ENCODE assay signal across 15 cellular contexts in the genomic region with DNA sequence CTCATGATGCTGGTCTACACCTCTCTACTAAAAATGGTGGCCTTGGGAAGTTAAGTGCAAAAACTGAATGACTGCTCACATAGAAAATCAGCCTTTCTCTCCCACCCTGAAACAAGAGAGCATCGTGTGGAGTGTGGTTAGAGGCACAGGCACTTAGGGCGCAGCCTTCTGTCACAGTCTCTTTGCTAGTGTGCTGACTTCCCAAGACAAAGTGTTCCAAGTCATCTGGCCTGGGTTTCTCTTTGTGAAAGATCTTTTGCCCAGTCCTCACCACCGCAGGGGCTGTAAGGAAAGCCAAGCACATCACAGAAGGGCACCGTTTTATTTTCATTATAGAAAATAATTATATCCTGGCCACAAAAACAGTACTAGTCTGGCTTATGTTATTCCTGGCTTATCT. TPM values are rescaled to one million over a fixed set of nuclear protein-coding genes. Genes with fewer than 3 reads are reported as not detected.
DNase-seq lines count a peak whose midpoint lies in the region; ATAC-seq and TF ChIP-seq lines count a peak whose summit lies in the region.
"Had no signal": no experiment of that assay in that cellular context is flagged by ENCODE, and none has a peak within 500 bp of the region (broad histone marks: within the 10 kb centered on the region; RNA-seq: fewer than 3 reads in every experiment).

No MANE protein-coding gene starts in this region.

- H3K27me3 Mint-ChIP-seq in activated CD8-positive, alpha-beta memory T cell treated with anti-CD3 and anti-CD28 coated beads, Interleukin-2, amount 10 ng/mL, durations not matched to agents 7 days and 5 days = no peaks in the 10 kb centered on the region
- no peaks in the 10 kb centered on the region for H3K27me3 Mint-ChIP-seq in activated naive CD8-positive, alpha-beta T cell
- H3K27me3 Mint-ChIP-seq in glutamatergic neuron (ENCODE audit: unreplicated experiment) = peaks cover 5% of the 10 kb centered on the region
- H3K27me3 Mint-ChIP-seq: naive B cell had no signal

- H3K36me3 ChIP-seq in stomach = peaks cover 0 to 33% (median 28%) of the 10 kb centered on the region in 4 donors

- TF ChIP-seq POLR2A in stomach (IDR thresholded peaks at IDR 0.05) = no peak

- no peaks in the 10 kb centered on the region for H3K27me3 ChIP-seq in stomach
- H3K27me3 ChIP-seq: hepatocyte had no signal

- no peak overlapping the region for H3K4me3 Mint-ChIP-seq in activated CD8-positive, alpha-beta memory T cell treated with anti-CD3 and anti-CD28 coated beads, Interleukin-2, amount 10 ng/mL, durations not matched to agents 7 days and 5 days
- H3K4me3 Mint-ChIP-seq in activated naive CD8-positive, alpha-beta T cell = peak overlapping the region; percentile 48
- no peak overlapping the region for H3K4me3 Mint-ChIP-seq in glutamatergic neuron (ENCODE audit: unreplicated experiment)
- H3K4me3 Mint-ChIP-seq: naive B cell had no signal

- H3K4me1 Mint-ChIP-seq in activated CD8-positive, alpha-beta memory T cell treated with anti-CD3 and anti-CD28 coated beads, Interleukin-2, amount 10 ng/mL, durations not matched to agents 7 days and 5 days = peaks cover 67% of the 10 kb centered on the region
- peaks cover 79% of the 10 kb centered on the region for H3K4me1 Mint-ChIP-seq in activated naive CD8-positive, alpha-beta T cell (ENCODE audit: low read depth)
- peaks cover 34% of the 10 kb centered on the region for H3K4me1 Mint-ChIP-seq in glutamatergic neuron (ENCODE audit: low read depth, unreplicated experiment)

- 53 to 74% (median 71%) methylated on average over 4 of the region's 4 CpGs for WGBS in stomach, 5 donors

- H3K4me3 ChIP-seq in stomach = no peak overlapping the region
- H3K4me3 ChIP-seq: hepatocyte had no signal

- intact Hi-C loops in stomach (cut with DNase I; ENCODE audit: low total_unique reads) = no loop called here

- no peak for ATAC-seq in activated CD8-positive, alpha-beta memory T cell treated with anti-CD3 and anti-CD28 coated beads, Interleukin-2, amount 10 ng/mL, durations not matched to agents 7 days and 5 days
- ATAC-seq: esophagus mucosa had no signal

- peak overlapping the region in 4 of 5 donors; percentile 8 to 94 (median 20) for H3K27ac ChIP-seq in stomach
- H3K27ac ChIP-seq: hepatocyte had no signal

- DNase-seq in activated CD8-positive, alpha-beta memory T cell treated with anti-CD3 and anti-CD28 coated beads, Interleukin-2, amount 10 ng/mL, durations not matched to agents 7 days and 5 days = no peak
- no peak for DNase-seq in activated CD8-positive, alpha-beta memory T cell treated with anti-CD3 and anti-CD28 coated beads, Interleukin-2, amount 50 U/mL, for 48 hours
- DNase-seq in glutamatergic neuron = no peak
- DNase-seq in stomach = no peak
- no peak for DNase-seq in 8988T
- no peak for DNase-seq in kidney tubule cell (ENCODE audit: low spot score)
- DNase-seq in GF-D8 (lab: John Stamatoyannopoulos, UW) = no peak
- DNase-seq: COR-L47, cortex of kidney, naive B cell, NCI-H146, NCI-H524 treated with DMSO at 0.1 percent for 48 hours had no signal

- no peaks in the 10 kb centered on the region for H3K9me3 ChIP-seq in stomach

- no peaks in the 10 kb centered on the region for H3K9me3 Mint-ChIP-seq in activated CD8-positive, alpha-beta memory T cell treated with anti-CD3 and anti-CD28 coated beads, Interleukin-2, amount 10 ng/mL, durations not matched to agents 7 days and 5 days (ENCODE audit: low read depth)
- no peaks in the 10 kb centered on the region for H3K9me3 Mint-ChIP-seq in activated naive CD8-positive, alpha-beta T cell (ENCODE audit: low read depth)
- peaks cover 8% of the 10 kb centered on the region for H3K9me3 Mint-ChIP-seq in glutamatergic neuron (ENCODE audit: unreplicated experiment)
- H3K9me3 Mint-ChIP-seq: naive B cell had no signal

- CTCF ChIA-PET in activated CD8-positive, alpha-beta memory T cell treated with anti-CD3 and anti-CD28 coated beads, Interleukin-2, amount 10 ng/mL, durations not matched to agents 7 days and 5 days (lab: Charles Lee) = no interaction called here

- TF ChIP-seq CTCF in glutamatergic neuron (IDR thresholded peaks at IDR 0.05; ENCODE audit: partially characterized antibody, unreplicated experiment) (no peak), stomach (IDR thresholded peaks at IDR 0.05) (no peak)

- peak overlapping the region; percentile 67 for H3K27ac Mint-ChIP-seq in activated CD8-positive, alpha-beta memory T cell treated with anti-CD3 and anti-CD28 coated beads, Interleukin-2, amount 10 ng/mL, durations not matched to agents 7 days and 5 days
- H3K27ac Mint-ChIP-seq in activated naive CD8-positive, alpha-beta T cell = peak overlapping the region; percentile 83
- peak overlapping the region; percentile 84 for H3K27ac Mint-ChIP-seq in glutamatergic neuron (ENCODE audit: unreplicated experiment)
- H3K27ac Mint-ChIP-seq: naive B cell had no signal

- peaks cover 15 to 41% (median 21%) of the 10 kb centered on the region in 4 donors for H3K4me1 ChIP-seq in stomach

- peaks cover 40% of the 10 kb centered on the region for H3K36me3 Mint-ChIP-seq in activated CD8-positive, alpha-beta memory T cell treated with anti-CD3 and anti-CD28 coated beads, Interleukin-2, amount 10 ng/mL, durations not matched to agents 7 days and 5 days
- H3K36me3 Mint-ChIP-seq in activated naive CD8-positive, alpha-beta T cell = peaks cover 7% of the 10 kb centered on the region
- H3K36me3 Mint-ChIP-seq in glutamatergic neuron (ENCODE audit: unreplicated experiment) = no peaks in the 10 kb centered on the region

- TF ChIP-seq EP300 in stomach (IDR thresholded peaks at IDR 0.05) = no peak

RNA-seq across cellular contexts. Expression of a gene that starts 12.5 kb away (rescaled TPM):
- total RNA-seq in activated CD8-positive, alpha-beta memory T cell treated with anti-CD3 and anti-CD28 coated beads, Interleukin-2, amount 10 ng/mL, durations not matched to agents 7 days and 5 days = 10 to 100 TPM; 37.5 to 52.0 TPM
- total RNA-seq in glutamatergic neuron (ENCODE audit: unreplicated experiment) (57.1 TPM), stomach (10 to 100 TPM in 2 of 5 donors, 1 to 10 TPM in 2, under 1 TPM in 1; 0.45 to 27.0 (median 7.6) TPM)
- 10 to 100 TPM; 18.9 to 41.1 (median 24.0) TPM for polyA plus RNA-seq in stomach

RNA-seq across cellular contexts. Expression of a gene that starts 50.1 kb away (rescaled TPM):
- total RNA-seq in activated CD8-positive, alpha-beta memory T cell treated with anti-CD3 and anti-CD28 coated beads, Interleukin-2, amount 10 ng/mL, durations not matched to agents 7 days and 5 days = 10 to 100 TPM; 12.4 to 14.5 TPM
- total RNA-seq in glutamatergic neuron (ENCODE audit: unreplicated experiment) (16.7 TPM), stomach (10 to 100 TPM; 15.2 to 51.6 (median 23.2) TPM)
- polyA plus RNA-seq in stomach = 10 to 100 TPM; 12.8 to 42.6 (median 24.7) TPM
